Comparison of ENCODE assay signal across 23 cellular contexts in genomic region chr4:40713798-40714197, GRCh38. TPM values are rescaled to one million over a fixed set of nuclear protein-coding genes. Genes with fewer than 3 reads are reported as not detected.
"Had no signal": no experiment of that assay in that cellular context is flagged by ENCODE, and none has a peak within 500 bp of the region (broad histone marks: within the 10 kb centered on the region; RNA-seq: fewer than 3 reads in every experiment).

No MANE protein-coding gene starts in this region.

- H3K9me3 Mint-ChIP-seq: activated CD8-positive, alpha-beta T cell treated with anti-CD3 and anti-CD28 coated beads for 36 hours; activated naive CD4-positive, alpha-beta T cell treated with anti-CD3 and anti-CD28 coated beads, Interleukin-2, amount 10 ng/mL, durations not matched to agents 7 days and 5 days; activated naive CD8-positive, alpha-beta T cell treated with anti-CD3 and anti-CD28 coated beads for 36 hours; activated T-cell treated with anti-CD3 and anti-CD28 coated beads, Interleukin-2, amount 50 U/mL, for 72 hours; activated T-helper 2 cell treated with anti-CD3 and anti-CD28 coated beads, Interferon-gamma antibody, Interleukin-2, Interleukin-4, amounts not matched to agents 10 μg/mL and 5 μg/mL and 100 μg/mL, durations not matched to agents 14 hours and 24 hours and 36 hours; T-cell had no signal

- H3K27ac ChIP-seq: brain microvascular endothelial cell, cardiac muscle cell, SK-N-MC, VCaP had no signal

- H3K36me3 Mint-ChIP-seq: activated naive CD4-positive, alpha-beta T cell treated with anti-CD3 and anti-CD28 coated beads, Interleukin-2, amount 10 ng/mL, durations not matched to agents 7 days and 5 days; activated naive CD8-positive, alpha-beta T cell treated with anti-CD3 and anti-CD28 coated beads for 36 hours; T-cell had no signal

- H3K27me3 ChIP-seq: cardiac muscle cell had no signal

- H3K36me3 ChIP-seq: brain microvascular endothelial cell, cardiac muscle cell had no signal

- DNase-seq: activated CD4-positive, alpha-beta T cell treated with anti-CD3 and anti-CD28 coated beads for 4 hours; activated CD8-positive, alpha-beta memory T cell treated with anti-CD3 and anti-CD28 coated beads, Interleukin-2, amount 50 U/mL, for 4 hours; activated CD8-positive, alpha-beta T cell treated with anti-CD3 and anti-CD28 coated beads for 36 hours; activated gamma-delta T cell treated with Interleukin-2 at 50 U/mL for 16 hours; activated naive CD4-positive, alpha-beta T cell treated with anti-CD3 and anti-CD28 coated beads, Interleukin-2, amount 10 ng/mL, durations not matched to agents 7 days and 5 days; activated naive CD8-positive, alpha-beta T cell treated with anti-CD3 and anti-CD28 coated beads for 36 hours; activated T-cell treated with anti-CD3 and anti-CD28 coated beads, Interleukin-2, amount 50 U/mL, for 72 hours; brain microvascular endothelial cell; NCI-H1048; NCI-H1930; NCI-H2171 treated with DMSO at 0.1 percent for 48 hours; NCI-H226; NCI-H69; RPMI8226; T-cell; T-helper 2 cell; T1000 had no signal

- H3K4me3 ChIP-seq: cardiac muscle cell, SK-N-MC had no signal

- H3K27ac Mint-ChIP-seq: activated CD8-positive, alpha-beta T cell treated with anti-CD3 and anti-CD28 coated beads for 36 hours; activated naive CD4-positive, alpha-beta T cell treated with anti-CD3 and anti-CD28 coated beads, Interleukin-2, amount 10 ng/mL, durations not matched to agents 7 days and 5 days; activated naive CD8-positive, alpha-beta T cell treated with anti-CD3 and anti-CD28 coated beads for 36 hours; activated T-helper 2 cell treated with anti-CD3 and anti-CD28 coated beads, Interferon-gamma antibody, Interleukin-2, Interleukin-4, amounts not matched to agents 10 μg/mL and 5 μg/mL and 100 μg/mL, durations not matched to agents 14 hours and 24 hours and 36 hours; T-cell had no signal

- H3K4me3 Mint-ChIP-seq: activated CD8-positive, alpha-beta T cell treated with anti-CD3 and anti-CD28 coated beads for 36 hours; activated naive CD4-positive, alpha-beta T cell treated with anti-CD3 and anti-CD28 coated beads, Interleukin-2, amount 10 ng/mL, durations not matched to agents 7 days and 5 days; activated naive CD8-positive, alpha-beta T cell treated with anti-CD3 and anti-CD28 coated beads for 36 hours; activated T-cell treated with anti-CD3 and anti-CD28 coated beads, Interleukin-2, amount 50 U/mL, for 72 hours; T-cell had no signal

RNA-seq across cellular contexts. Expression of gene NSUN7, which starts 36.0 kb away (rescaled TPM):
- total RNA-seq: activated T-helper 2 cell treated with anti-CD3 and anti-CD28 coated beads, Interferon-gamma antibody, Interleukin-2, Interleukin-4, amounts not matched to agents 10 μg/mL and 5 μg/mL and 100 μg/mL, durations not matched to agents 14 hours and 24 hours and 36 hours; LHCN-M2; NCI-H460 had no signal
